In genomic region chr4:185210102-185210981, GRCh38 we compare ENCODE assay signal across 8 cellular contexts. TPM values are rescaled to one million over a fixed set of nuclear protein-coding genes. Genes with fewer than 3 reads are reported as not detected.
A peak's percentile ranks its signal among the peaks of the same experiment; 100 is the strongest.
DNase-seq lines count a peak whose midpoint lies in the region; ATAC-seq and TF ChIP-seq lines count a peak whose summit lies in the region.

No MANE protein-coding gene starts in this region.

- 2 to 5% methylated on average over 22 to 38 of the region's 84 CpGs for WGBS in lower leg skin, 2 donors

- H3K4me3 ChIP-seq in duodenal mucosa (ENCODE audit: low read depth in 1 of 2, low read length in 2 of 2): peak overlapping the region; percentile 77 to 79
- H3K4me3 ChIP-seq in lower leg skin (ENCODE audit: low read depth, poor library complexity, severe bottlenecking): peak overlapping the region; percentile 65

- H3K27me3 ChIP-seq in duodenal mucosa (ENCODE audit: control insufficient read depth in 1 of 2, insufficient read depth in 2 of 2, low read length in 2 of 2): peaks cover 0 to 14% of the 10 kb centered on the region in 2 donors

- intact Hi-C loops in lower leg skin (cut with DNase I; ENCODE audit: low total_unique reads): no loop called here

- TF ChIP-seq CTCF in lower leg skin (IDR thresholded peaks at IDR 0.05): no peak

- TF ChIP-seq POLR2A in lower leg skin (IDR thresholded peaks at IDR 0.05): no peak

- no peak for TF ChIP-seq RAD21 in Ishikawa (IDR thresholded peaks at IDR 0.05; ENCODE audit: low read depth)

- H3K36me3 ChIP-seq in duodenal mucosa (ENCODE audit: control insufficient read depth in 1 of 2, insufficient read depth in 2 of 2, low read length in 2 of 2): no peaks in the 10 kb centered on the region

- peaks cover 12 to 20% of the 10 kb centered on the region in 2 donors for H3K4me1 ChIP-seq in duodenal mucosa (ENCODE audit: control insufficient read depth in 1 of 2, insufficient read depth in 2 of 2, low read length in 2 of 2)

- ATAC-seq in GM21423 (IDR thresholded peaks at IDR 0.05; ENCODE audit: unreplicated experiment): peak; percentile 12

- H3K27ac ChIP-seq in duodenal mucosa (ENCODE audit: low read depth, low read length): peak overlapping the region; percentile 72

- H3K9me3 ChIP-seq in duodenal mucosa (ENCODE audit: control insufficient read depth in 1 of 2, low read length in 2 of 2): no peaks in the 10 kb centered on the region

- no peak for TF ChIP-seq EP300 in Ishikawa (IDR thresholded peaks at IDR 0.05; ENCODE audit: borderline replicate concordance)

- H3K9ac ChIP-seq in duodenal mucosa (ENCODE audit: low read depth in 1 of 2, low read length in 2 of 2): peak overlapping the region; percentile 57 to 77

- peak; percentile 30 for DNase-seq in DMS114 treated with DMSO at 0.1 percent for 48 hours (lab: John Stamatoyannopoulos, UW; ENCODE audit: unreplicated experiment)
- peak; percentile 42 for DNase-seq in activated CD4-positive, alpha-beta T cell treated with anti-CD3 and anti-CD28 coated beads, Interleukin-2, amount 50 U/mL, for 1 hour
- DNase-seq in lower leg skin (ENCODE audit: low spot score in 2 of 2): peak in 1 of 2 donors; percentile 91
- DNase-seq in stimulated activated CD4-positive, alpha-beta T cell treated with anti-CD3 and anti-CD28 coated beads, TNF-alpha, amount 100 ng/mL, for 24 hours (ENCODE audit: low read depth in 3 of 3): peak in 2 of 3 experiments; percentile 18 to 42
- no peak for DNase-seq in GF-D8 (lab: John Stamatoyannopoulos, UW)

TF ChIP-seq in Ishikawa, 13 proteins besides CTCF, POLR2A, EP300 and RAD21:
- TF ChIP-seq NFIC (IDR thresholded peaks at IDR 0.05) (0 out of 2 replicates have a peak, but pooled peaks have one; percentile 17), MAX (IDR thresholded peaks at IDR 0.05) (peak; percentile 31; the same call in 1 of the 2 replicates), YY1 (IDR thresholded peaks at IDR 0.05; ENCODE audit: low read depth) (no peak)

RNA-seq across cellular contexts. Expression of gene SNX25, which starts 0.9 kb away (rescaled TPM):
- total RNA-seq in lower leg skin: 10 to 100 TPM; 13.4 to 18.3 (median 15.6) TPM

RNA-seq across cellular contexts. Expression of gene CFAP97, which starts 6.5 kb away (rescaled TPM):
- total RNA-seq in lower leg skin: 10 to 100 TPM; 20.0 to 28.3 (median 26.0) TPM
